ENCODE assay signal across 1 cellular context in the genomic region with DNA sequence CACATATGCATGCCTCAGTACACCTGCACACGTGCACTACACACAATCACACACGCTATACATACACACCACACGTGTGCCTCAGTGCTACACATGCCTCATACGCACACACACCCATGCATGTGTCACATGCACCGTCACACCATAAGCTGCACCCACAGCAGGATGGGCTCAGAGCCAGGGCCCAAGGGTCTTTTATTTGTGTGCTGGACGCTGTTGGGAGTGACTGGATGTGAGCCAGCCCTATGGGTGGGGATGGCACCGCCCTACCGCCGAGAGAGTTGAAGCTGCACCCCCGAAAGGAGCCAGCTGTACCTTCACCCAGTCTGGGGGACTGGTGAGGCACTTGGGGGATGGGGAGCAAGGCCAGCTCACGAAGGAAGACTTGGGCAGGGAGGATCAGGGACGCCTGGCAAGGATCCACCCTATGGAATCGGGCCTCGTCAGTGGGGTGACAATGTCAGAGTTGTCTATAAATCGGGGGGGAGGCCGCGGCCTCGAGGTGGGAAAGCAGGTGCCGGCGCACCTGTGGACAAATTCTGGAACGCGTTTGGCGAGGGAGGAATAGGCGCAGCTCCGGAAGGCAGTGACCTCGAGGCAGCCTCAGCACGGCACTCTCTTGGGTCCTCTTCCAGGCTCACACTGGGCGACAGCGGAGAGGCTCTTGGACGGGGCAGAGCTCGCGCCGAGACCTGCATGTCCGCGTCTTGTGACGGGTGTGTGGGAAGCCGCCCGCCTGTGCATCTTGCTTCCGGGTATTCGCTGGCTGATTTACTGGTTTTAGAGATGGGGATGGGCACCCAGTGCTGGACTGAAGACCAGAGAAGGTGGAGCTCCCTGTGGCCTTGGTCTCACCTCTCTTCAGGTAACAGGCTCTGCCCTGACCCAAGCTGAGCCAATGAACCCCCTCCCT.
TF ChIP-seq lines count a peak whose summit lies in the region.

No MANE protein-coding gene starts in this region.

TF ChIP-seq in K562, 482 proteins besides CTCF, POLR2A, EP300 and RAD21:
- TF ChIP-seq NFIC (IDR thresholded peaks at IDR 0.05) = 0 out of 2 replicates have a peak, but pooled peaks have one; percentile 7
- peak; percentile 54 for TF ChIP-seq POLR2G (IDR thresholded peaks at IDR 0.05; ENCODE audit: low read depth, low read length)
- TF ChIP-seq CCAR2 (IDR thresholded peaks at IDR 0.05; ENCODE audit: low read depth, low read length) = no peak
- peak; percentile 12; the same call in 1 of the 2 replicates for TF ChIP-seq TFAP4 (CRISPR knock-in tag; IDR thresholded peaks at IDR 0.05; ENCODE audit: borderline replicate concordance)
